Comparison of ENCODE assay signal across 8 cellular contexts in the genomic region with DNA sequence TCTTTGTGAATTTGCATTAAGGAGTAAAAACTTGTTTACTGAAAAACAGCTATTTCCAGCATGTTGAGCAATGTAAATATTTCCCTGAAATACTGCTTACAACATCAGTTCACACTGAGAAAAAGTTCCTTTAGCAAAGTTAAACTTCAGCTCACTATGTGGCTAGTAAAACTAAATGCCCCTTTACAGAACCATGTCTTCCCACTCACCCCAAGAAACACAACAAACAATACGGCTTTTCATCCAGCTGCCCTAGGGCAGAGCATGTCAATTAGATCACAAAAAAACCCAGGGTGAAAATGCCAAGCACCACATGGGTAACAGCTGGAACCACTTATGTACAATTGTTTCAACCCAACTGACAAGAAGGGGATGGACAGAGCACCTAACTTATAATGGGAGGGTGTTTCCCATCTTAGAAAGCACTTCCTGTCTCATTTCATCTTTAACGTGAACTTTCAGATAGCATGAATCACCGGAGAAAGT. TPM values are rescaled to one million over a fixed set of nuclear protein-coding genes. Genes with fewer than 3 reads are reported as not detected.
A peak's percentile ranks its signal among the peaks of the same experiment; 100 is the strongest.
DNase-seq lines count a peak whose midpoint lies in the region; ATAC-seq and TF ChIP-seq lines count a peak whose summit lies in the region.

No MANE protein-coding gene starts in this region.

- no peak for DNase-seq in activated naive CD8-positive, alpha-beta T cell treated with anti-CD3 and anti-CD28 coated beads, Interleukin-2, amount 50 U/mL, for 24 hours
- no peak for DNase-seq in activated naive CD8-positive, alpha-beta T cell treated with anti-CD3 and anti-CD28 coated beads for 36 hours
- DNase-seq in fibroblast of gingiva (ENCODE audit: low read depth) (peak; percentile 79), tibial nerve (ENCODE audit: low spot score in 2 of 2) (no peak), globus pallidus (ENCODE audit: low spot score) (no peak), NCI-H146 treated with DMSO at 0.1 percent for 48 hours (lab: John Stamatoyannopoulos, UW; ENCODE audit: unreplicated experiment) (no peak)
- no peak for DNase-seq in activated CD4-positive, alpha-beta T cell treated with anti-CD3 and anti-CD28 coated beads, Interleukin-2, amount 50 U/mL, for 4 hours

- H3K4me1 ChIP-seq in tibial nerve = peaks cover 0 to 73% (median 9%) of the 10 kb centered on the region in 4 donors

- H3K4me3 ChIP-seq in tibial nerve = peak overlapping the region; percentile 2 to 32 (median 16)

- H3K36me3 Mint-ChIP-seq in activated naive CD8-positive, alpha-beta T cell treated with anti-CD3 and anti-CD28 coated beads, Interleukin-2, amount 50 U/mL, for 24 hours (ENCODE audit: low read depth) = no peaks in the 10 kb centered on the region
- no peaks in the 10 kb centered on the region for H3K36me3 Mint-ChIP-seq in activated naive CD8-positive, alpha-beta T cell treated with anti-CD3 and anti-CD28 coated beads for 36 hours

- no peak overlapping the region for H3K4me3 Mint-ChIP-seq in activated naive CD8-positive, alpha-beta T cell treated with anti-CD3 and anti-CD28 coated beads, Interleukin-2, amount 50 U/mL, for 24 hours
- H3K4me3 Mint-ChIP-seq in activated naive CD8-positive, alpha-beta T cell treated with anti-CD3 and anti-CD28 coated beads for 36 hours = no peak overlapping the region

- H3K27me3 Mint-ChIP-seq in activated naive CD8-positive, alpha-beta T cell treated with anti-CD3 and anti-CD28 coated beads, Interleukin-2, amount 50 U/mL, for 24 hours = peaks cover 37% of the 10 kb centered on the region
- H3K27me3 Mint-ChIP-seq in activated naive CD8-positive, alpha-beta T cell treated with anti-CD3 and anti-CD28 coated beads for 36 hours = peaks cover 34% of the 10 kb centered on the region

- TF ChIP-seq EP300 in tibial nerve (IDR thresholded peaks at IDR 0.05) = peak in 1 of 2 donors; percentile 72

- no peaks in the 10 kb centered on the region for H3K9me3 ChIP-seq in tibial nerve

- peak; percentile 82 for ATAC-seq in activated naive CD8-positive, alpha-beta T cell treated with anti-CD3 and anti-CD28 coated beads, Interleukin-2, amount 50 U/mL, for 24 hours
- peak; percentile 66 for ATAC-seq in HG03159 (IDR thresholded peaks at IDR 0.05; ENCODE audit: unreplicated experiment)

- peaks cover 0 to 12% (median 0%) of the 10 kb centered on the region in 3 donors for H3K36me3 ChIP-seq in tibial nerve

- H3K27me3 ChIP-seq in tibial nerve = no peaks in the 10 kb centered on the region

- H3K9me3 Mint-ChIP-seq in activated naive CD8-positive, alpha-beta T cell treated with anti-CD3 and anti-CD28 coated beads, Interleukin-2, amount 50 U/mL, for 24 hours = peaks cover 3% of the 10 kb centered on the region
- H3K9me3 Mint-ChIP-seq in activated naive CD8-positive, alpha-beta T cell treated with anti-CD3 and anti-CD28 coated beads for 36 hours = no peaks in the 10 kb centered on the region

- peaks cover 7% of the 10 kb centered on the region for H3K4me1 Mint-ChIP-seq in activated naive CD8-positive, alpha-beta T cell treated with anti-CD3 and anti-CD28 coated beads, Interleukin-2, amount 50 U/mL, for 24 hours
- H3K4me1 Mint-ChIP-seq in activated naive CD8-positive, alpha-beta T cell treated with anti-CD3 and anti-CD28 coated beads for 36 hours = peaks cover 7% of the 10 kb centered on the region

- peak overlapping the region; percentile 56 to 95 (median 80) for H3K27ac ChIP-seq in tibial nerve

- TF ChIP-seq CTCF in tibial nerve (IDR thresholded peaks at IDR 0.05) = no peak

- H3K27ac Mint-ChIP-seq in activated naive CD8-positive, alpha-beta T cell treated with anti-CD3 and anti-CD28 coated beads, Interleukin-2, amount 50 U/mL, for 24 hours = no peak overlapping the region
- H3K27ac Mint-ChIP-seq in activated naive CD8-positive, alpha-beta T cell treated with anti-CD3 and anti-CD28 coated beads for 36 hours = no peak overlapping the region

- TF ChIP-seq POLR2A in tibial nerve (IDR thresholded peaks at IDR 0.05) = no peak

- 12 to 14% methylated on average over 3 of the region's 3 CpGs for WGBS in tibial nerve, 2 donors

RNA-seq across cellular contexts. Expression of gene NID1, which starts 6.7 kb away (rescaled TPM):
- under 1 TPM; 0.08 to 0.10 TPM for total RNA-seq in activated naive CD8-positive, alpha-beta T cell treated with anti-CD3 and anti-CD28 coated beads for 36 hours
- 100 to 1,000 TPM; 192 to 321 (median 215) TPM for total RNA-seq in tibial nerve

Comparison
In these comparisons a context has a peak if more than half of its experiments do, and no peak if none do; other contexts are left out.
1. RNA of gene NID1, which starts 6.7 kb away (total RNA-seq): 192 to 321 TPM in tibial nerve; 0.08 to 0.10 TPM in activated naive CD8-positive, alpha-beta T cell treated with anti-CD3 and anti-CD28 coated beads for 36 hours; every median in the first group is over 100 times any median in the second.